In genomic region chr19:38163419-38164290, GRCh38 we compare ENCODE assay signal across 12 cellular contexts.
A peak's percentile ranks its signal among the peaks of the same experiment; 100 is the strongest.
DNase-seq lines count a peak whose midpoint lies in the region; ATAC-seq, FAIRE-seq and TF ChIP-seq lines count a peak whose summit lies in the region.
"Had no signal": no experiment of that assay in that cellular context is flagged by ENCODE, and none has a peak within 500 bp of the region (broad histone marks: within the 10 kb centered on the region; RNA-seq: fewer than 3 reads in every experiment).

No MANE protein-coding gene starts in this region.

- no peaks in the 10 kb centered on the region for H3K4me1 ChIP-seq in neural progenitor cell
- H3K4me1 ChIP-seq: BLaER1 treated with 17β-estradiol and CSF1 and Interleukin-3, amounts not matched to agents 10 nM and 100 nM had no signal

- no peaks in the 10 kb centered on the region for H3K36me3 ChIP-seq in neural progenitor cell

- no peak overlapping the region for H3K27ac Mint-ChIP-seq in activated naive CD8-positive, alpha-beta T cell treated with anti-CD3 and anti-CD28 coated beads, Interleukin-2, amount 50 U/mL, for 24 hours
- H3K27ac Mint-ChIP-seq in activated naive CD8-positive, alpha-beta T cell treated with anti-CD3 and anti-CD28 coated beads for 36 hours: no peak overlapping the region
- H3K27ac Mint-ChIP-seq in T-helper 17 cell: no peak overlapping the region
- peak overlapping the region; percentile 62 for H3K27ac Mint-ChIP-seq in neural progenitor cell
- H3K27ac Mint-ChIP-seq: CD4-positive, alpha-beta T cell had no signal

- no peaks in the 10 kb centered on the region for H3K27me3 Mint-ChIP-seq in activated naive CD8-positive, alpha-beta T cell treated with anti-CD3 and anti-CD28 coated beads, Interleukin-2, amount 50 U/mL, for 24 hours
- no peaks in the 10 kb centered on the region for H3K27me3 Mint-ChIP-seq in activated naive CD8-positive, alpha-beta T cell treated with anti-CD3 and anti-CD28 coated beads for 36 hours
- H3K27me3 Mint-ChIP-seq in T-helper 17 cell (no peaks in the 10 kb centered on the region), neural progenitor cell (ENCODE audit: insufficient read depth, low read depth) (peaks cover 7% of the 10 kb centered on the region)
- H3K27me3 Mint-ChIP-seq: CD4-positive, alpha-beta T cell had no signal

- peaks cover 6% of the 10 kb centered on the region for H3K4me1 Mint-ChIP-seq in activated naive CD8-positive, alpha-beta T cell treated with anti-CD3 and anti-CD28 coated beads, Interleukin-2, amount 50 U/mL, for 24 hours
- H3K4me1 Mint-ChIP-seq in activated naive CD8-positive, alpha-beta T cell treated with anti-CD3 and anti-CD28 coated beads for 36 hours: no peaks in the 10 kb centered on the region
- no peaks in the 10 kb centered on the region for H3K4me1 Mint-ChIP-seq in T-helper 17 cell
- peaks cover 4% of the 10 kb centered on the region for H3K4me1 Mint-ChIP-seq in neural progenitor cell

- no peak for TF ChIP-seq CTCF in neural progenitor cell (IDR thresholded peaks at IDR 0.05)

- no peak overlapping the region for H3K4me2 ChIP-seq in neural progenitor cell
- H3K4me2 ChIP-seq: BLaER1 treated with 17β-estradiol and CSF1 and Interleukin-3, amounts not matched to agents 10 nM and 100 nM had no signal

- H3K4me3 ChIP-seq in neural progenitor cell: no peak overlapping the region
- H3K4me3 ChIP-seq: BLaER1 treated with 17β-estradiol and CSF1 and Interleukin-3, amounts not matched to agents 10 nM and 100 nM had no signal

- no peak for FAIRE-seq in HTR-8/SVneo (lab: Jason Lieb, UNC)

- H3K9me3 ChIP-seq in T-helper 17 cell (ENCODE audit: control insufficient read depth, low read length, poor library complexity, severe bottlenecking) (no peaks in the 10 kb centered on the region), neural progenitor cell (ENCODE audit: low read depth) (no peaks in the 10 kb centered on the region)

- H3K27me3 ChIP-seq in neural progenitor cell: no peaks in the 10 kb centered on the region
- H3K27me3 ChIP-seq: BLaER1 treated with 17β-estradiol and CSF1 and Interleukin-3, amounts not matched to agents 10 nM and 100 nM had no signal

- no peaks in the 10 kb centered on the region for H3K9me3 Mint-ChIP-seq in activated naive CD8-positive, alpha-beta T cell treated with anti-CD3 and anti-CD28 coated beads, Interleukin-2, amount 50 U/mL, for 24 hours
- peaks cover 5% of the 10 kb centered on the region for H3K9me3 Mint-ChIP-seq in activated naive CD8-positive, alpha-beta T cell treated with anti-CD3 and anti-CD28 coated beads for 36 hours
- peaks cover 9% of the 10 kb centered on the region for H3K9me3 Mint-ChIP-seq in neural progenitor cell
- H3K9me3 Mint-ChIP-seq: CD4-positive, alpha-beta T cell had no signal

- H3K27ac ChIP-seq in neural progenitor cell: no peak overlapping the region
- H3K27ac ChIP-seq: BLaER1 treated with 17β-estradiol and CSF1 and Interleukin-3, amounts not matched to agents 10 nM and 100 nM had no signal

- no peaks in the 10 kb centered on the region for H3F3A ChIP-seq in neural progenitor cell (ENCODE audit: low read depth)

- H2AFZ ChIP-seq in neural progenitor cell (replicated peaks): no peak overlapping the region

- DNase-seq in activated naive CD8-positive, alpha-beta T cell treated with anti-CD3 and anti-CD28 coated beads, Interleukin-2, amount 50 U/mL, for 24 hours: no peak
- DNase-seq in activated naive CD8-positive, alpha-beta T cell treated with anti-CD3 and anti-CD28 coated beads for 36 hours: no peak
- DNase-seq in T-helper 17 cell (no peak), neural progenitor cell (ENCODE audit: low spot score) (no peak), HTR-8/SVneo (ENCODE audit: insufficient read length, low spot score) (no peak), germinal center (ENCODE audit: low spot score) (no peak)
- DNase-seq: ACHN; Calu3; CD4-positive, alpha-beta T cell; DMS 273 treated with DMSO at 0.1 percent for 48 hours had no signal

- H3K79me2 ChIP-seq in neural progenitor cell (ENCODE audit: low read depth): no peaks in the 10 kb centered on the region

- H3K36me3 Mint-ChIP-seq in activated naive CD8-positive, alpha-beta T cell treated with anti-CD3 and anti-CD28 coated beads, Interleukin-2, amount 50 U/mL, for 24 hours (ENCODE audit: low read depth): peaks cover 37% of the 10 kb centered on the region
- H3K36me3 Mint-ChIP-seq in activated naive CD8-positive, alpha-beta T cell treated with anti-CD3 and anti-CD28 coated beads for 36 hours: peaks cover 36% of the 10 kb centered on the region
- H3K36me3 Mint-ChIP-seq in T-helper 17 cell (ENCODE audit: low read depth) (peaks cover 15% of the 10 kb centered on the region), neural progenitor cell (peaks cover 29% of the 10 kb centered on the region)

- no peak overlapping the region for H3K9ac ChIP-seq in neural progenitor cell
- H3K9ac ChIP-seq: BLaER1 treated with 17β-estradiol and CSF1 and Interleukin-3, amounts not matched to agents 10 nM and 100 nM had no signal

- no peaks in the 10 kb centered on the region for H4K20me1 ChIP-seq in neural progenitor cell (ENCODE audit: low read depth)
- H4K20me1 ChIP-seq: BLaER1 treated with 17β-estradiol and CSF1 and Interleukin-3, amounts not matched to agents 10 nM and 100 nM had no signal

- H3K4me3 Mint-ChIP-seq in activated naive CD8-positive, alpha-beta T cell treated with anti-CD3 and anti-CD28 coated beads, Interleukin-2, amount 50 U/mL, for 24 hours: no peak overlapping the region
- no peak overlapping the region for H3K4me3 Mint-ChIP-seq in activated naive CD8-positive, alpha-beta T cell treated with anti-CD3 and anti-CD28 coated beads for 36 hours
- H3K4me3 Mint-ChIP-seq in T-helper 17 cell (peak overlapping the region; percentile 55), neural progenitor cell (no peak overlapping the region)
- H3K4me3 Mint-ChIP-seq: CD4-positive, alpha-beta T cell had no signal

- ATAC-seq in activated naive CD8-positive, alpha-beta T cell treated with anti-CD3 and anti-CD28 coated beads, Interleukin-2, amount 50 U/mL, for 24 hours: peak; percentile 63
- ATAC-seq in T-helper 17 cell (no peak), GM21786 (IDR thresholded peaks at IDR 0.05; ENCODE audit: unreplicated experiment) (no peak)
